ENCODE assay signal across 27 cellular contexts in the genomic region with DNA sequence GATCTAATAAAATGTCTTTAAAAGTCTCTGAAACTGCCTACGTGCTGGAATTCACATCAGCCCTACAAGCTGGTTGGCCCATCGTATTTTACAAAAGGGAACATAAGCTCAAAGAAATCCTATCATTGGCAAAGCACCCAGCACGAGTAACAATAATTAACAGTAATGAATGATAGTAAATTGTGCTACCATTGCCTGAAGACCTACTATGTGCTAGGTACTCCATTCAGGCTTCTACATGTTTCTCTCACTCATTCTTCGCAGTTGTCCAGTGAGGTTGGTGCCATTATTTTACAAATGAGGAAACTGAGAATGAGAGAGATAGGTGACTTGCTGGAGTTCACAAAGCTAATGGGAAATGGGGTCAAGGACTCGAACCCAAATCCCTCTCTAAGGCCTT.
"Had no signal": no experiment of that assay in that cellular context is flagged by ENCODE, and none has a peak within 500 bp of the region (broad histone marks: within the 10 kb centered on the region; RNA-seq: fewer than 3 reads in every experiment).

No MANE protein-coding gene starts in this region.

- H3K4me3 Mint-ChIP-seq: immature natural killer cell; nephron; neural crest cell; stimulated activated effector memory CD8-positive, alpha-beta T cell treated with anti-CD3 and anti-CD28 coated beads, Interleukin-12 subunit alpha, Interleukin-12 subunit beta, amount 100 ng/mL, for 72 hours; stimulated activated naive CD8-positive, alpha-beta T cell treated with anti-CD3 and anti-CD28 coated beads, Interleukin-15, Interleukin-2, amounts not matched to agents 100 ng/mL and 50 ng/mL, for 24 hours had no signal

- H3K27ac Mint-ChIP-seq: immature natural killer cell; nephron; stimulated activated effector memory CD8-positive, alpha-beta T cell treated with anti-CD3 and anti-CD28 coated beads, Interleukin-12 subunit alpha, Interleukin-12 subunit beta, amount 100 ng/mL, for 72 hours; stimulated activated naive CD8-positive, alpha-beta T cell treated with anti-CD3 and anti-CD28 coated beads, Interleukin-15, Interleukin-2, amounts not matched to agents 100 ng/mL and 50 ng/mL, for 24 hours had no signal

- H3K27ac ChIP-seq: left lung, lower lobe of right lung, pancreas, prostate gland, sigmoid colon, spleen, suprapubic skin, thoracic aorta, tibial artery, upper lobe of right lung had no signal

- H3K4me1 ChIP-seq: sigmoid colon had no signal

- DNase-seq: hypothalamus; immature natural killer cell; kidney; left colon; mammary epithelial cell; mesenchymal stem cell; nucleus accumbens; retina; right cardiac atrium; sigmoid colon; small intestine; stimulated activated CD4-positive, alpha-beta T cell treated with anti-CD3 and anti-CD28 coated beads, Interleukin-4, amount 100 ng/mL, for 24 hours; stimulated activated naive CD4-positive, alpha-beta T cell; tibial artery; trophoblast cell had no signal

- ATAC-seq: left colon; left lung; lower lobe of right lung; pancreas; right cardiac atrium; stimulated activated effector memory CD8-positive, alpha-beta T cell treated with anti-CD3 and anti-CD28 coated beads, Interleukin-12 subunit alpha, Interleukin-12 subunit beta, amount 100 ng/mL, for 72 hours; upper lobe of right lung had no signal

- H3K4me1 Mint-ChIP-seq: immature natural killer cell; nephron; stimulated activated effector memory CD8-positive, alpha-beta T cell treated with anti-CD3 and anti-CD28 coated beads, Interleukin-12 subunit alpha, Interleukin-12 subunit beta, amount 100 ng/mL, for 72 hours had no signal

- H3K9me3 ChIP-seq: left lung, lower lobe of right lung, pancreas, prostate gland, sigmoid colon, spleen, suprapubic skin, thoracic aorta, tibial artery, upper lobe of right lung had no signal

- H3K9me3 Mint-ChIP-seq: immature natural killer cell; nephron; stimulated activated effector memory CD8-positive, alpha-beta T cell treated with anti-CD3 and anti-CD28 coated beads, Interleukin-12 subunit alpha, Interleukin-12 subunit beta, amount 100 ng/mL, for 72 hours; stimulated activated naive CD8-positive, alpha-beta T cell treated with anti-CD3 and anti-CD28 coated beads, Interleukin-15, Interleukin-2, amounts not matched to agents 100 ng/mL and 50 ng/mL, for 24 hours had no signal

- H3K36me3 Mint-ChIP-seq: immature natural killer cell; stimulated activated effector memory CD8-positive, alpha-beta T cell treated with anti-CD3 and anti-CD28 coated beads, Interleukin-12 subunit alpha, Interleukin-12 subunit beta, amount 100 ng/mL, for 72 hours had no signal

- H3K27me3 ChIP-seq: pancreas, sigmoid colon, suprapubic skin, upper lobe of right lung had no signal

- H3K36me3 ChIP-seq: left lung, lower lobe of right lung, pancreas, prostate gland, sigmoid colon, spleen, suprapubic skin, thoracic aorta, tibial artery, upper lobe of right lung had no signal

- H3K4me3 ChIP-seq: left lung, lower lobe of right lung, pancreas, prostate gland, sigmoid colon, spleen, suprapubic skin, thoracic aorta, tibial artery, upper lobe of right lung had no signal
